ENCODE assay signal across 21 cellular contexts in genomic region chr2:19873014-19873413, GRCh38.
"Had no signal": no experiment of that assay in that cellular context is flagged by ENCODE, and none has a peak within 500 bp of the region (broad histone marks: within the 10 kb centered on the region; RNA-seq: fewer than 3 reads in every experiment).

No MANE protein-coding gene starts in this region.

- H3K27me3 ChIP-seq: testis, upper lobe of right lung, vagina had no signal

- H3K4me3 Mint-ChIP-seq: naive thymus-derived CD8-positive, alpha-beta T cell; neural progenitor cell; stimulated activated effector memory CD8-positive, alpha-beta T cell treated with anti-CD3 and anti-CD28 coated beads, Interleukin-12 subunit alpha, Interleukin-12 subunit beta, amount 100 ng/mL, for 72 hours; stimulated activated naive CD8-positive, alpha-beta T cell treated with anti-CD3 and anti-CD28 coated beads, Interleukin-15, Interleukin-2, amounts not matched to agents 100 ng/mL and 50 ng/mL, for 24 hours had no signal

- ATAC-seq: heart right ventricle; left lobe of liver; mucosa of descending colon; naive thymus-derived CD8-positive, alpha-beta T cell; stimulated activated effector memory CD8-positive, alpha-beta T cell treated with anti-CD3 and anti-CD28 coated beads, Interleukin-12 subunit alpha, Interleukin-12 subunit beta, amount 100 ng/mL, for 72 hours; upper lobe of right lung had no signal

- H3K36me3 Mint-ChIP-seq: neural progenitor cell had no signal

- H3K4me1 ChIP-seq: neural progenitor cell, parathyroid adenoma, upper lobe of right lung had no signal

- H3K27ac Mint-ChIP-seq: neural progenitor cell; stimulated activated naive CD8-positive, alpha-beta T cell treated with anti-CD3 and anti-CD28 coated beads, Interleukin-15, Interleukin-2, amounts not matched to agents 100 ng/mL and 50 ng/mL, for 24 hours had no signal

- H3K9me3 Mint-ChIP-seq: naive thymus-derived CD8-positive, alpha-beta T cell; neural progenitor cell; stimulated activated effector memory CD8-positive, alpha-beta T cell treated with anti-CD3 and anti-CD28 coated beads, Interleukin-12 subunit alpha, Interleukin-12 subunit beta, amount 100 ng/mL, for 72 hours; stimulated activated naive CD8-positive, alpha-beta T cell treated with anti-CD3 and anti-CD28 coated beads, Interleukin-15, Interleukin-2, amounts not matched to agents 100 ng/mL and 50 ng/mL, for 24 hours had no signal

- H3K9me3 ChIP-seq: heart right ventricle, mucosa of descending colon, testis, tibial nerve, upper lobe of right lung, vagina had no signal

- DNase-seq: cerebellar nuclear complex; dermis blood vessel endothelial cell; effector CD4-positive, alpha-beta T cell; foreskin melanocyte; heart right ventricle; hypothalamus; mammary epithelial cell; mucosa of descending colon; nucleus accumbens; stimulated activated CD4-positive, alpha-beta T cell treated with anti-CD3 and anti-CD28 coated beads, Interleukin-4, amount 100 ng/mL, for 1 hour; stimulated activated CD8-positive, alpha-beta memory T cell treated with anti-CD3 and anti-CD28 coated beads, Interleukin-4, amount 100 ng/mL, for 48 hours; testis; upper lobe of right lung had no signal

- H2AFZ ChIP-seq: neural progenitor cell, parathyroid adenoma had no signal

- H3K4me2 ChIP-seq: neural progenitor cell had no signal

- H3K9ac ChIP-seq: neural progenitor cell, parathyroid adenoma had no signal

- H3K4me3 ChIP-seq: heart right ventricle, mucosa of descending colon, neural progenitor cell, testis, tibial nerve, upper lobe of right lung, vagina had no signal

- H3K79me2 ChIP-seq: parathyroid adenoma had no signal

- H3K27ac ChIP-seq: heart right ventricle, neural progenitor cell, parathyroid adenoma, testis, tibial nerve, upper lobe of right lung, vagina had no signal

- H3K4me1 Mint-ChIP-seq: neural progenitor cell had no signal

- H3K36me3 ChIP-seq: heart right ventricle, neural progenitor cell, tibial nerve, upper lobe of right lung had no signal

- H3K27me3 Mint-ChIP-seq: naive thymus-derived CD8-positive, alpha-beta T cell; stimulated activated naive CD8-positive, alpha-beta T cell treated with anti-CD3 and anti-CD28 coated beads, Interleukin-15, Interleukin-2, amounts not matched to agents 100 ng/mL and 50 ng/mL, for 24 hours had no signal
